ENCODE assay signal across 30 cellular contexts in genomic region chr7:42115795-42116194, GRCh38.
"Had no signal": no experiment of that assay in that cellular context is flagged by ENCODE, and none has a peak within 500 bp of the region (broad histone marks: within the 10 kb centered on the region; RNA-seq: fewer than 3 reads in every experiment).

No MANE protein-coding gene starts in this region.

- ATAC-seq: activated CD8-positive, alpha-beta memory T cell treated with anti-CD3 and anti-CD28 coated beads, Interleukin-2, amount 10 ng/mL, durations not matched to agents 7 days and 5 days; activated CD8-positive, alpha-beta T cell treated with anti-CD3 and anti-CD28 coated beads for 36 hours; activated naive CD4-positive, alpha-beta T cell treated with anti-CD3 and anti-CD28 coated beads, Interleukin-2, amount 50 U/mL, for 72 hours; activated T-cell treated with anti-CD3 and anti-CD28 coated beads, Interleukin-2, amount 50 U/mL, for 72 hours; gastroesophageal sphincter; left colon; natural killer cell; pancreas; WTC11 had no signal

- H3K27ac Mint-ChIP-seq: activated CD8-positive, alpha-beta memory T cell treated with anti-CD3 and anti-CD28 coated beads, Interleukin-2, amount 10 ng/mL, durations not matched to agents 7 days and 5 days; activated CD8-positive, alpha-beta T cell treated with anti-CD3 and anti-CD28 coated beads for 36 hours; activated naive CD4-positive, alpha-beta T cell treated with anti-CD3 and anti-CD28 coated beads, Interleukin-2, amount 50 U/mL, for 72 hours; activated T-cell treated with anti-CD3 and anti-CD28 coated beads, Interleukin-2, amount 50 U/mL, for 72 hours; natural killer cell; WTC11 had no signal

- H3K4me3 ChIP-seq: gastroesophageal sphincter, pancreas, prostate gland, right atrium auricular region, suprapubic skin, tibial artery had no signal

- H3K27ac ChIP-seq: gastroesophageal sphincter, neutrophil, pancreas, prostate gland, right atrium auricular region, suprapubic skin, tibial artery had no signal

- H3K27me3 ChIP-seq: gastroesophageal sphincter, pancreas, right atrium auricular region, suprapubic skin, tibial artery had no signal

- H3K27me3 Mint-ChIP-seq: central memory CD8-positive, alpha-beta T cell had no signal

- H3K4me1 Mint-ChIP-seq: activated CD8-positive, alpha-beta memory T cell treated with anti-CD3 and anti-CD28 coated beads, Interleukin-2, amount 10 ng/mL, durations not matched to agents 7 days and 5 days; central memory CD8-positive, alpha-beta T cell had no signal

- H3K9me3 ChIP-seq: gastroesophageal sphincter, neutrophil, pancreas, prostate gland, right atrium auricular region, suprapubic skin, tibial artery had no signal

- DNase-seq: activated CD4-positive, alpha-beta T cell treated with anti-CD3 and anti-CD28 coated beads for 1 hour; activated CD4-positive, alpha-beta T cell treated with anti-CD3 and anti-CD28 coated beads, Interleukin-2, amount 50 U/mL, for 1 hour; activated CD8-positive, alpha-beta memory T cell treated with anti-CD3 and anti-CD28 coated beads, Interleukin-2, amount 10 ng/mL, durations not matched to agents 7 days and 5 days; activated CD8-positive, alpha-beta T cell treated with anti-CD3 and anti-CD28 coated beads for 36 hours; activated naive CD4-positive, alpha-beta T cell; activated T-cell treated with anti-CD3 and anti-CD28 coated beads, Interleukin-2, amount 50 U/mL, for 72 hours; dermis blood vessel endothelial cell; effector CD8-positive, alpha-beta T cell; hippocampal formation; kidney; left colon; midbrain; natural killer cell; pancreas; stimulated activated CD4-positive, alpha-beta T cell treated with anti-CD3 and anti-CD28 coated beads, Interleukin-15, amount 100 ng/mL, for 24 hours; stimulated activated CD4-positive, alpha-beta T cell treated with anti-CD3 and anti-CD28 coated beads, Interleukin-2, amount 100 ng/mL, for 24 hours; stimulated activated naive CD4-positive, alpha-beta T cell; T-helper 9 cell; tibial artery had no signal

- FAIRE-seq: bronchial epithelial cell, colon, kidney, pancreas, TTC549 had no signal

- H3K4me3 Mint-ChIP-seq: activated CD8-positive, alpha-beta memory T cell treated with anti-CD3 and anti-CD28 coated beads, Interleukin-2, amount 10 ng/mL, durations not matched to agents 7 days and 5 days; activated CD8-positive, alpha-beta T cell treated with anti-CD3 and anti-CD28 coated beads for 36 hours; activated T-cell treated with anti-CD3 and anti-CD28 coated beads, Interleukin-2, amount 50 U/mL, for 72 hours; central memory CD8-positive, alpha-beta T cell; natural killer cell; WTC11 had no signal

- H3K36me3 Mint-ChIP-seq: activated CD8-positive, alpha-beta memory T cell treated with anti-CD3 and anti-CD28 coated beads, Interleukin-2, amount 10 ng/mL, durations not matched to agents 7 days and 5 days; activated naive CD4-positive, alpha-beta T cell treated with anti-CD3 and anti-CD28 coated beads, Interleukin-2, amount 50 U/mL, for 72 hours; natural killer cell; WTC11 had no signal

- H3K9me3 Mint-ChIP-seq: activated CD8-positive, alpha-beta T cell treated with anti-CD3 and anti-CD28 coated beads for 36 hours; activated T-cell treated with anti-CD3 and anti-CD28 coated beads, Interleukin-2, amount 50 U/mL, for 72 hours; natural killer cell; WTC11 had no signal

- H3K4me1 ChIP-seq: pancreas, prostate gland, right atrium auricular region, suprapubic skin, tibial artery had no signal

- H3K36me3 ChIP-seq: gastroesophageal sphincter, neutrophil, pancreas, prostate gland, right atrium auricular region, suprapubic skin, tibial artery had no signal
